ENCODE assay signal across 10 cellular contexts in genomic region chr19:18157465-18158063, GRCh38. TPM values are rescaled to one million over a fixed set of nuclear protein-coding genes. Genes with fewer than 3 reads are reported as not detected.
A peak's percentile ranks its signal among the peaks of the same experiment; 100 is the strongest.
DNase-seq lines count a peak whose midpoint lies in the region; ATAC-seq and TF ChIP-seq lines count a peak whose summit lies in the region.
"Had no signal": no experiment of that assay in that cellular context is flagged by ENCODE, and none has a peak within 500 bp of the region (broad histone marks: within the 10 kb centered on the region; RNA-seq: fewer than 3 reads in every experiment).

No MANE protein-coding gene starts in this region.

- H3K9me2 ChIP-seq in PC-3 (replicated peaks; ENCODE audit: low read length) = no peaks in the 10 kb centered on the region

- no peak overlapping the region for H3K27ac ChIP-seq in PC-3 (ENCODE audit: low read length)

- TF ChIP-seq CTCF in neural crest cell (conservative IDR thresholded peaks at IDR 0.05) (no peak), PC-3 (conservative IDR thresholded peaks at IDR 0.05; ENCODE audit: low read depth, low read length) (no peak)

- no peaks in the 10 kb centered on the region for H3K9me3 Mint-ChIP-seq in neural crest cell
- H3K9me3 Mint-ChIP-seq in activated naive CD4-positive, alpha-beta T cell treated with anti-CD3 and anti-CD28 coated beads for 36 hours = no peaks in the 10 kb centered on the region
- H3K9me3 Mint-ChIP-seq in stimulated activated memory B cell treated with anti-CD40 and anti-IgM and Interleukin-4, amounts not matched to agents 10 μg/mL and 1 μg/mL and 100 μg/mL, for 72 hours = no peaks in the 10 kb centered on the region

- peaks cover 15% of the 10 kb centered on the region; the same call in 1 of the 2 replicates for H3K4me1 ChIP-seq in PC-3 (ENCODE audit: insufficient read depth, low read length)

- H3K27me3 ChIP-seq in PC-3 (ENCODE audit: low read length) = no peaks in the 10 kb centered on the region

- POLR2A ChIA-PET in PC-3 (lab: Charles Lee; ENCODE audit: unreplicated experiment) = no interaction called here

- H2AFZ ChIP-seq in PC-3 (ENCODE audit: low read length) = no peak overlapping the region

- no peak overlapping the region for H3K9ac ChIP-seq in PC-3 (ENCODE audit: low read length)

- no peaks in the 10 kb centered on the region for H3K27me3 Mint-ChIP-seq in neural crest cell (ENCODE audit: low read depth)
- H3K27me3 Mint-ChIP-seq in activated naive CD4-positive, alpha-beta T cell treated with anti-CD3 and anti-CD28 coated beads for 36 hours (ENCODE audit: low read depth) = no peaks in the 10 kb centered on the region
- H3K27me3 Mint-ChIP-seq in stimulated activated memory B cell treated with anti-CD40 and anti-IgM and Interleukin-4, amounts not matched to agents 10 μg/mL and 1 μg/mL and 100 μg/mL, for 72 hours = no peaks in the 10 kb centered on the region
- H3K27me3 Mint-ChIP-seq: activated naive CD8-positive, alpha-beta T cell had no signal

- peaks cover 30% of the 10 kb centered on the region for H3K79me2 ChIP-seq in PC-3 (ENCODE audit: low read length)

- no peak overlapping the region for H3K4me3 ChIP-seq in PC-3 (ENCODE audit: low read length)

- H3K36me3 ChIP-seq in PC-3 (ENCODE audit: low read depth, low read length) = 0 out of 2 replicates have a peak, but pooled peaks cover 7% of the 10 kb centered on the region

- intact Hi-C loops in PC-3 (cut with micrococcal nuclease) = no loop called here
- intact Hi-C loops in activated naive CD4-positive, alpha-beta T cell treated with anti-CD3 and anti-CD28 coated beads for 36 hours (cut with micrococcal nuclease) = no loop called here

- peaks cover 35% of the 10 kb centered on the region for H3K4me1 Mint-ChIP-seq in neural crest cell
- H3K4me1 Mint-ChIP-seq in activated naive CD4-positive, alpha-beta T cell treated with anti-CD3 and anti-CD28 coated beads for 36 hours (ENCODE audit: low read depth) = peaks cover 22% of the 10 kb centered on the region
- H3K4me1 Mint-ChIP-seq in stimulated activated memory B cell treated with anti-CD40 and anti-IgM and Interleukin-4, amounts not matched to agents 10 μg/mL and 1 μg/mL and 100 μg/mL, for 72 hours = peaks cover 45% of the 10 kb centered on the region

- no peaks in the 10 kb centered on the region for H3F3A ChIP-seq in PC-3 (ENCODE audit: low read length, unreplicated experiment)

- ATAC-seq in PC-3 (no peak), HG03097 (IDR thresholded peaks at IDR 0.05; ENCODE audit: low FRiP score, unreplicated experiment) (no peak)
- ATAC-seq in stimulated activated memory B cell treated with anti-CD40 and anti-IgM and Interleukin-4, amounts not matched to agents 10 μg/mL and 1 μg/mL and 100 μg/mL, for 72 hours = no peak

- no TSS peak for BruUV-seq in PC-3 (replicated peaks; lab: Mats Ljungman, UMichigan)

- CTCF ChIA-PET in PC-3 (lab: Charles Lee) = no interaction called here
- CTCF ChIA-PET in activated naive CD4-positive, alpha-beta T cell treated with anti-CD3 and anti-CD28 coated beads for 36 hours (lab: Charles Lee) = interaction anchor here (0.7 to 1.0 kb wide), 2 partner anchors 17 to 110 kb away, joined by 3 read pairs; no protein-coding TSS in a partner anchor

- H3K4me2 ChIP-seq in PC-3 (ENCODE audit: low read length) = no peak overlapping the region

- peak overlapping the region; percentile 70 for H3K4me3 Mint-ChIP-seq in neural crest cell
- no peak overlapping the region for H3K4me3 Mint-ChIP-seq in activated naive CD4-positive, alpha-beta T cell treated with anti-CD3 and anti-CD28 coated beads for 36 hours
- H3K4me3 Mint-ChIP-seq in stimulated activated memory B cell treated with anti-CD40 and anti-IgM and Interleukin-4, amounts not matched to agents 10 μg/mL and 1 μg/mL and 100 μg/mL, for 72 hours = no peak overlapping the region
- H3K4me3 Mint-ChIP-seq: activated naive CD8-positive, alpha-beta T cell had no signal

- peak; percentile 64 for DNase-seq in D341Med (ENCODE audit: low spot score)
- DNase-seq in NCI-H2171 (lab: John Stamatoyannopoulos, UW) = peak; percentile 94
- peak; percentile 34 for DNase-seq in cerebellum (ENCODE audit: low spot score)
- DNase-seq in neural crest cell (ENCODE audit: low read depth, low spot score) = peak; percentile 53
- DNase-seq in PC-3 = no peak
- no peak for DNase-seq in activated naive CD4-positive, alpha-beta T cell treated with anti-CD3 and anti-CD28 coated beads for 36 hours
- DNase-seq: GOT3 had no signal

- no peaks in the 10 kb centered on the region; the same call in 1 of the 2 replicates for H4K20me1 ChIP-seq in PC-3 (ENCODE audit: low read length)

- no peaks in the 10 kb centered on the region for H3K9me3 ChIP-seq in PC-3 (ENCODE audit: low read length)

- H3K27ac Mint-ChIP-seq in neural crest cell (ENCODE audit: unreplicated experiment) = no peak overlapping the region
- H3K27ac Mint-ChIP-seq in activated naive CD4-positive, alpha-beta T cell treated with anti-CD3 and anti-CD28 coated beads for 36 hours = no peak overlapping the region
- H3K27ac Mint-ChIP-seq in stimulated activated memory B cell treated with anti-CD40 and anti-IgM and Interleukin-4, amounts not matched to agents 10 μg/mL and 1 μg/mL and 100 μg/mL, for 72 hours = no peak overlapping the region
- H3K27ac Mint-ChIP-seq: activated naive CD8-positive, alpha-beta T cell had no signal

- peaks cover 2% of the 10 kb centered on the region for H3K36me3 Mint-ChIP-seq in neural crest cell (ENCODE audit: low read depth)
- H3K36me3 Mint-ChIP-seq in activated naive CD4-positive, alpha-beta T cell treated with anti-CD3 and anti-CD28 coated beads for 36 hours (ENCODE audit: low read depth) = peaks cover 6% of the 10 kb centered on the region
- H3K36me3 Mint-ChIP-seq in stimulated activated memory B cell treated with anti-CD40 and anti-IgM and Interleukin-4, amounts not matched to agents 10 μg/mL and 1 μg/mL and 100 μg/mL, for 72 hours = peaks cover 11% of the 10 kb centered on the region

RNA-seq across cellular contexts. Expression of gene PIK3R2, which starts 4.6 kb away (rescaled TPM):
- total RNA-seq in cerebellum (21.2 TPM), neural crest cell (72.5 and 74.8 TPM in 2 replicates), PC-3 (2014; rRNA removed) (13.9 and 15.8 TPM in 2 replicates)
- total RNA-seq in activated naive CD4-positive, alpha-beta T cell treated with anti-CD3 and anti-CD28 coated beads for 36 hours = 10 to 100 TPM; 16.1 to 16.3 TPM

RNA-seq across cellular contexts. Expression of gene IFI30, which starts 16.0 kb away (rescaled TPM):
- total RNA-seq in cerebellum (0.54 TPM), neural crest cell (not detected in 2 replicates), PC-3 (2014; rRNA removed) (31.1 and 35.0 TPM in 2 replicates)
- total RNA-seq in activated naive CD4-positive, alpha-beta T cell treated with anti-CD3 and anti-CD28 coated beads for 36 hours = 10 to 100 TPM; 19.0 to 20.8 TPM

RNA-seq across cellular contexts. Expression of gene MPV17L2, which starts 35.5 kb away (rescaled TPM):
- total RNA-seq in cerebellum (2.5 TPM), neural crest cell (16.9 and 17.2 TPM in 2 replicates), PC-3 (2014; rRNA removed) (34.2 and 44.7 TPM in 2 replicates)
- total RNA-seq in activated naive CD4-positive, alpha-beta T cell treated with anti-CD3 and anti-CD28 coated beads for 36 hours = 1 to 10 TPM; 6.3 to 6.5 TPM

RNA-seq across cellular contexts. Expression of gene RAB3A, which starts 46.3 kb away (rescaled TPM):
- total RNA-seq in cerebellum (35.7 TPM), neural crest cell (9.2 and 9.9 TPM in 2 replicates), PC-3 (2014; rRNA removed) (5.7 and 6.7 TPM in 2 replicates)
- total RNA-seq in activated naive CD4-positive, alpha-beta T cell treated with anti-CD3 and anti-CD28 coated beads for 36 hours = 1 to 10 TPM; 3.8 to 6.0 TPM

RNA-seq across cellular contexts. Expression of gene MAST3, which starts 60.0 kb away (rescaled TPM):
- total RNA-seq in cerebellum = 3.5 TPM
- total RNA-seq in neural crest cell = 12.6 and 13.4 TPM in 2 replicates
- 6.7 and 8.1 TPM in 2 replicates for total RNA-seq in PC-3 (2014; rRNA removed)
- 10 to 100 TPM; 12.8 to 13.5 TPM for total RNA-seq in activated naive CD4-positive, alpha-beta T cell treated with anti-CD3 and anti-CD28 coated beads for 36 hours

Comparison
In these comparisons a context has a peak if more than half of its experiments do, and no peak if none do; other contexts are left out.
1. DNase-seq: peak in D341Med (single experiment), NCI-H2171 (single experiment), cerebellum (single experiment) and neural crest cell (single experiment); none in PC-3 (single experiment) and activated naive CD4-positive, alpha-beta T cell treated with anti-CD3 and anti-CD28 coated beads for 36 hours (single experiment).
2. RNA of gene IFI30, which starts 16.0 kb away (total RNA-seq): 31.1 to 35.0 TPM in PC-3 and 19.0 to 20.8 TPM in activated naive CD4-positive, alpha-beta T cell treated with anti-CD3 and anti-CD28 coated beads for 36 hours; 0.54 TPM in cerebellum (single experiment) and not detected in neural crest cell; every median in the first group is over 10 times any median in the second.